Comparison of ENCODE assay signal across 1 cellular context in the genomic region with DNA sequence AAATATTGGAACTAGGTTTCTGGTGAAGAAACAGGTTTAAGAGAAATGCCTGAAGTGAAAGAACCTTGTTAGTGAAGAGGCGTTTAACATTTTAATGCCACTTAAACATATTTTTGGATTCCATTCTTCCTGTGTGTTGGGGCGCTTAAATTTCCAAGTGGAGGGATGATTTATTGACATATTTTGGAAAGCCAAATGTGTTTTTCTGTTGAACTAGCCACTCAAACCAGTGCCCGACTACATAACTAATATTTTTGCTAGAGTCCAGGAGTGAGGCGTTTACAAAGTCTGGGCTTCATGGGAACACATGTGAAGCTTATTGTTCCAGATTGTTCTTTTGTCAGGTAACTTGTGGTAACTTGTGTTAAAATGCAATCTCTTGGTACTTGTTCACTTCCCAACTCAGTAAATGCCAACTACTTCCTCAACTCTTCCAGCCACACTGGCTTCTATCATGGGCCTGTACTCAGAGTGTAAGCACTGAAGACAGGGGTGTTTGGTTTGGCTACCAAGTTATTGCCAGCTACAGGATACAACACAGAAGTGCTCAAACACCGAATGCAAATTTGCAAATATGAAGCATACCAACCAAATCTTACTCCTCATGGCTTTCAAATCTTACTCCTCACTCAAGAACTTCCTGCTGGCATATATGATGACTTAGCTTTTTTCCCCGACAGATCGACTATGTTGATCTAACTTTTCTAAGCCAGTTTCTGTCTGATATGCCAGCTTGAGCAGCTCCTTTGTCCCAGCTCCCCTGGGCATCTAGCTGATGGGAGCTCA.
TF ChIP-seq lines count a peak whose summit lies in the region.

No MANE protein-coding gene starts in this region.

TF ChIP-seq in H1, 55 proteins besides CTCF, POLR2A, EP300 and RAD21 (continued from another document):
- TF ChIP-seq POLR2AphosphoS5 (IDR thresholded peaks at IDR 0.05; ENCODE audit: low read depth, low read length) (peak; percentile 95), SUZ12 (IDR thresholded peaks at IDR 0.05; ENCODE audit: low read length) (no peak), SIN3A (conservative IDR thresholded peaks at IDR 0.05 in 1 of 2, IDR thresholded peaks at IDR 0.05 in 1 of 2; ENCODE audit: low read depth in 1 of 2, low read length in 2 of 2) (peak; percentile 38 to 50; a peak in 1 of 4 replicates)
